In genomic region chr1:20211511-20211931, GRCh38 we compare ENCODE assay signal across 1 cellular context.
TF ChIP-seq lines count a peak whose summit lies in the region.

No MANE protein-coding gene starts in this region.

TF ChIP-seq in K562, 482 proteins besides CTCF, POLR2A, EP300 and RAD21:
- TF ChIP-seq CBFA2T3 (IDR thresholded peaks at IDR 0.05): no peak
- no peak for TF ChIP-seq ZKSCAN8 (CRISPR knock-in tag; IDR thresholded peaks at IDR 0.05)
- TF ChIP-seq, protein P1, sequence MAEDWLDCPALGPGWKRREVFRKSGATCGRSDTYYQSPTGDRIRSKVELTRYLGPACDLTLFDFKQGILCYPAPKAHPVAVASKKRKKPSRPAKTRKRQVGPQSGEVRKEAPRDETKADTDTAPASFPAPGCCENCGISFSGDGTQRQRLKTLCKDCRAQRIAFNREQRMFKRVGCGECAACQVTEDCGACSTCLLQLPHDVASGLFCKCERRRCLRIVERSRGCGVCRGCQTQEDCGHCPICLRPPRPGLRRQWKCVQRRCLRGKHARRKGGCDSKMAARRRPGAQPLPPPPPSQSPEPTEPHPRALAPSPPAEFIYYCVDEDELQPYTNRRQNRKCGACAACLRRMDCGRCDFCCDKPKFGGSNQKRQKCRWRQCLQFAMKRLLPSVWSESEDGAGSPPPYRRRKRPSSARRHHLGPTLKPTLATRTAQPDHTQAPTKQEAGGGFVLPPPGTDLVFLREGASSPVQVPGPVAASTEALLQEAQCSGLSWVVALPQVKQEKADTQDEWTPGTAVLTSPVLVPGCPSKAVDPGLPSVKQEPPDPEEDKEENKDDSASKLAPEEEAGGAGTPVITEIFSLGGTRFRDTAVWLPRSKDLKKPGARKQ (CRISPR knock-in tag; IDR thresholded peaks at IDR 0.05): no peak
- TF ChIP-seq HDAC3 (IDR thresholded peaks at IDR 0.05; ENCODE audit: borderline replicate concordance, partially characterized antibody): no peak
- TF ChIP-seq POLR2AphosphoS2 (IDR thresholded peaks at IDR 0.05; ENCODE audit: low read length): no peak
- no peak for TF ChIP-seq ZNF354B (CRISPR knock-in tag; IDR thresholded peaks at IDR 0.05)
- TF ChIP-seq ZZZ3 (IDR thresholded peaks at IDR 0.05): no peak
- TF ChIP-seq NR2C1 (IDR thresholded peaks at IDR 0.05): no peak
- no peak for TF ChIP-seq NR2C1 (tag; IDR thresholded peaks at IDR 0.05)
TF ChIP-seq in K562: peak in this region for 0.
